In genomic region chr6:133705071-133705470, GRCh38 we compare ENCODE assay signal across 1 cellular context.
TF ChIP-seq lines count a peak whose summit lies in the region.

No MANE protein-coding gene starts in this region.

TF ChIP-seq in HCT116, 20 proteins besides CTCF, POLR2A, EP300 and RAD21 (continued from another document):
- TF ChIP-seq REST (IDR thresholded peaks at IDR 0.05; ENCODE audit: low read depth), result no peak
- no peak for TF ChIP-seq TCF7L2 (IDR thresholded peaks at IDR 0.05; ENCODE audit: borderline replicate concordance, extremely low read depth, insufficient read depth, insufficient read length)
- no peak for TF ChIP-seq YY1 (IDR thresholded peaks at IDR 0.05; ENCODE audit: extremely low read depth, insufficient replicate concordance, low read depth, low read length)
- no peak for TF ChIP-seq ELF1 (IDR thresholded peaks at IDR 0.05; ENCODE audit: borderline replicate concordance, low read depth)
- TF ChIP-seq CEBPB (IDR thresholded peaks at IDR 0.05; ENCODE audit: low read depth), result no peak
- TF ChIP-seq EGR1 (IDR thresholded peaks at IDR 0.05; ENCODE audit: low read depth), result no peak
- no peak for TF ChIP-seq ZFX (IDR thresholded peaks at IDR 0.05)
- TF ChIP-seq POLR2AphosphoS5 (IDR thresholded peaks at IDR 0.05; ENCODE audit: low read depth, low read length), result no peak
- no peak for TF ChIP-seq MAX (IDR thresholded peaks at IDR 0.05)
- TF ChIP-seq CBX3 (IDR thresholded peaks at IDR 0.05; ENCODE audit: low read depth), result no peak
- no peak for TF ChIP-seq EZH2phosphoT487 (IDR thresholded peaks at IDR 0.05; ENCODE audit: borderline replicate concordance)
- TF ChIP-seq SP1 (IDR thresholded peaks at IDR 0.05; ENCODE audit: low read depth), result no peak
